19 cellular contexts compared by ENCODE assay signal in genomic region chr4:169985881-169986280, GRCh38.
"Had no signal": no experiment of that assay in that cellular context is flagged by ENCODE, and none has a peak within 500 bp of the region (broad histone marks: within the 10 kb centered on the region; RNA-seq: fewer than 3 reads in every experiment).

No MANE protein-coding gene starts in this region.

- H3K27ac ChIP-seq: coronary artery, hepatocyte, ovary, testis, tibial nerve had no signal

- H3K4me2 ChIP-seq: hepatocyte, smooth muscle cell had no signal

- H3K9me3 ChIP-seq: mucosa of descending colon, ovary, testis, tibial nerve had no signal

- DNase-seq: effector CD8-positive, alpha-beta T cell; foreskin melanocyte; head of caudate nucleus; kidney; left colon; mucosa of descending colon; naive thymus-derived CD8-positive, alpha-beta T cell; nucleus accumbens; ovary; right cardiac atrium; stimulated activated CD4-positive, alpha-beta T cell treated with anti-CD3 and anti-CD28 coated beads, Interleukin-4, amount 100 ng/mL, for 1 hour; stimulated activated CD8-positive, alpha-beta memory T cell treated with anti-CD3 and anti-CD28 coated beads, Interleukin-4, amount 100 ng/mL, for 48 hours; stimulated activated naive CD8-positive, alpha-beta T cell treated with anti-CD3 and anti-CD28 coated beads, Interleukin-15, Interleukin-2, amounts not matched to agents 100 U/mL and 50 U/mL, for 24 hours; testis had no signal

- FAIRE-seq: kidney had no signal

- ATAC-seq: left colon; mucosa of descending colon; naive thymus-derived CD8-positive, alpha-beta T cell; right cardiac atrium; stimulated activated effector memory CD8-positive, alpha-beta T cell treated with anti-CD3 and anti-CD28 coated beads, Interleukin-12 subunit alpha, Interleukin-12 subunit beta, amount 100 ng/mL, for 72 hours; stimulated activated naive CD8-positive, alpha-beta T cell treated with anti-CD3 and anti-CD28 coated beads, Interleukin-15, Interleukin-2, amounts not matched to agents 100 U/mL and 50 U/mL, for 24 hours had no signal

- H3K4me3 ChIP-seq: coronary artery, hepatocyte, mucosa of descending colon, ovary, smooth muscle cell, testis, tibial nerve had no signal

- H3K79me2 ChIP-seq: hepatocyte had no signal

- H3K4me1 ChIP-seq: testis had no signal

- H3K27me3 ChIP-seq: hepatocyte, ovary, testis, tibial nerve had no signal

- H2AFZ ChIP-seq: hepatocyte had no signal

- H3K36me3 ChIP-seq: ovary had no signal
